Comparison of ENCODE assay signal across 8 cellular contexts in the genomic region with DNA sequence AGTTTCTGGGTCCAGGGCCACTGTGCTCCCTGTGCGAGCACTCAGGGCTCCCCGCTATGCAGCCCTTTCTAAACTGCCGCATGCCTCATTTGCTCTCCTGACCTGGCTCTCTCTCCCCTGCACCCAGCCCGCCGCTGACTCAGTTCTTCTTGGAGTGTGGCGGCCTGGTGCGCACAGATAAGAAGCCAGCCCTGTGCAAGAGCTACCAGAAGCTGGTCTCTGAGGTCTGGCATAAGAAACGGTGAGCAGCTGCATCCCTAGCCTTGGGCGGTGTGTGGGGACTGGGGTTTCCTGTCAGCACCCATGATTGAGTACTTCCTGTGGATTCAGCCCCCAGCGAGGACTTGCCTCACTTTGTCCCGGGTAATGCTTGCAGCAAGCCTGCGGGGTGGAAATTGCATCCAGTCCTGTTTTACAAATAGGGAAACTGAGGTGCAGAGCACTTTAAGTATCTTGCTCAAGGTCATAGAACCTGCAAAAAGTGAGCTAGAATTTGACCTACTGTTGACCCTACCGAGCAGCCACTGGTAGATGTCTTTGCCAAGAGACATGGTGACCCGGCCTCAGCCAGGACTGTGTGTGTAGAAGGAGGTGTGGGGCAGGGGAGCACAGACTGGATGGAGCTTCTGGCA. TPM values are rescaled to one million over a fixed set of nuclear protein-coding genes. Genes with fewer than 3 reads are reported as not detected.
DNase-seq lines count a peak whose midpoint lies in the region; ATAC-seq and TF ChIP-seq lines count a peak whose summit lies in the region.

No MANE protein-coding gene starts in this region.

- H3K27ac Mint-ChIP-seq in activated naive CD4-positive, alpha-beta T cell treated with anti-CD3 and anti-CD28 coated beads, Interleukin-2, amount 50 U/mL, for 24 hours = peak overlapping the region; percentile 82

- H4K20me1 ChIP-seq in SK-N-SH (ENCODE audit: insufficient read depth) = no peaks in the 10 kb centered on the region

- no peaks in the 10 kb centered on the region for H3K79me2 ChIP-seq in SK-N-SH (ENCODE audit: insufficient read depth)

- no peak overlapping the region for H3K4me2 ChIP-seq in SK-N-SH

- no peak overlapping the region for H3K4me3 ChIP-seq in SK-N-SH (ENCODE audit: low read depth in 2 of 2, low read length in 1 of 2)

- TF ChIP-seq POLR2A in GM18505 (IDR thresholded peaks at IDR 0.05; ENCODE audit: borderline replicate concordance, extremely low read depth, insufficient read depth, insufficient read length) = no peak

- H3K27me3 ChIP-seq in SK-N-SH (ENCODE audit: insufficient read depth) = no peaks in the 10 kb centered on the region

- H3K4me1 ChIP-seq in SK-N-SH (ENCODE audit: control insufficient read depth in 1 of 2, insufficient read depth in 2 of 2, low read depth in 1 of 2, low read length in 1 of 2) = peaks cover 0 to 14% of the 10 kb centered on the region in 2 experiments; a peak in 1 of 4 replicates

- DNase-seq in GM04503 (ENCODE audit: low read depth) (peak; percentile 47), SK-N-SH (peak; percentile 85), pulmonary artery endothelial cell (ENCODE audit: low read depth, low spot score) (peak; percentile 96), NCI-H510A (lab: John Stamatoyannopoulos, UW) (no peak)

- no peaks in the 10 kb centered on the region for H3F3A ChIP-seq in SK-N-SH (replicated peaks; ENCODE audit: insufficient read depth)

- H3K36me3 ChIP-seq in SK-N-SH (replicated peaks in 1 of 2; ENCODE audit: control insufficient read depth in 1 of 2, insufficient read depth in 2 of 2, low read length in 1 of 2) = peaks cover 5 to 24% of the 10 kb centered on the region in 2 experiments

- CTCF ChIA-PET in SK-N-SH (lab: Yijun Ruan, JAX) = interaction anchor here (1.0 kb wide), 1 partner anchor 27 kb away, joined by 3 read pairs; no protein-coding TSS in a partner anchor

- no peaks in the 10 kb centered on the region for H3K9me3 ChIP-seq in SK-N-SH

- 61% methylated on average over 14 of the region's 14 CpGs for WGBS in SK-N-SH (ENCODE audit: low lambda C conversion rate)

- ATAC-seq in GM19035 (IDR thresholded peaks at IDR 0.05; ENCODE audit: unreplicated experiment) = no peak
- no peak for ATAC-seq in GM18505 (IDR thresholded peaks at IDR 0.05; ENCODE audit: unreplicated experiment)
- ATAC-seq in GM21367 (IDR thresholded peaks at IDR 0.05; ENCODE audit: unreplicated experiment) = no peak

- H3K9ac ChIP-seq in SK-N-SH = no peak overlapping the region

- TF ChIP-seq CTCF in SK-N-SH (IDR thresholded peaks at IDR 0.05) = no peak

- H3K36me3 Mint-ChIP-seq in activated naive CD4-positive, alpha-beta T cell treated with anti-CD3 and anti-CD28 coated beads, Interleukin-2, amount 50 U/mL, for 24 hours = peaks cover 14% of the 10 kb centered on the region

- no peaks in the 10 kb centered on the region for H3K9me3 Mint-ChIP-seq in activated naive CD4-positive, alpha-beta T cell treated with anti-CD3 and anti-CD28 coated beads, Interleukin-2, amount 50 U/mL, for 24 hours

- H3K9me2 ChIP-seq in SK-N-SH = no peaks in the 10 kb centered on the region

- peaks cover 64% of the 10 kb centered on the region for H3K4me1 Mint-ChIP-seq in activated naive CD4-positive, alpha-beta T cell treated with anti-CD3 and anti-CD28 coated beads, Interleukin-2, amount 50 U/mL, for 24 hours

- TF ChIP-seq RAD21 in SK-N-SH (IDR thresholded peaks at IDR 0.05; ENCODE audit: low read length) = peak; percentile 27; the same call in 1 of the 2 replicates

- peak overlapping the region in 1 of 2 experiments; percentile 89; a peak in 2 of 4 replicates for H3K27ac ChIP-seq in SK-N-SH (ENCODE audit: low read depth in 2 of 2, low read length in 1 of 2)

- no peaks in the 10 kb centered on the region for H3K27me3 Mint-ChIP-seq in activated naive CD4-positive, alpha-beta T cell treated with anti-CD3 and anti-CD28 coated beads, Interleukin-2, amount 50 U/mL, for 24 hours

- TF ChIP-seq EP300 in SK-N-SH (IDR thresholded peaks at IDR 0.05; ENCODE audit: borderline replicate concordance in 1 of 2, low read depth in 1 of 2, low read length in 1 of 2) = peak in 1 of 2 experiments; percentile 81; a peak in 2 of 4 replicates

- POLR2A ChIA-PET in SK-N-SH (lab: Yijun Ruan, JAX) = interaction anchor here (0.6 to 0.7 kb wide), 4 partner anchors 11 to 1766 kb away, joined by 3 read pairs; no protein-coding TSS in a partner anchor

- peak overlapping the region; percentile 51 for H3K4me3 Mint-ChIP-seq in activated naive CD4-positive, alpha-beta T cell treated with anti-CD3 and anti-CD28 coated beads, Interleukin-2, amount 50 U/mL, for 24 hours

- H2AFZ ChIP-seq in SK-N-SH (ENCODE audit: low read depth) = no peak overlapping the region

TF ChIP-seq in SK-N-SH, 30 proteins besides CTCF, POLR2A, EP300 and RAD21:
- peak; percentile 56 for TF ChIP-seq PBX3 (IDR thresholded peaks at IDR 0.05)
- TF ChIP-seq FOXJ3 (CRISPR knock-in tag; IDR thresholded peaks at IDR 0.05) = peak; percentile 75; the same call in 1 of the 2 replicates
- TF ChIP-seq, protein P1, sequence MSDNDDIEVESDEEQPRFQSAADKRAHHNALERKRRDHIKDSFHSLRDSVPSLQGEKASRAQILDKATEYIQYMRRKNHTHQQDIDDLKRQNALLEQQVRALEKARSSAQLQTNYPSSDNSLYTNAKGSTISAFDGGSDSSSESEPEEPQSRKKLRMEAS (IDR thresholded peaks at IDR 0.05; ENCODE audit: low read depth) = no peak
- peak; percentile 34; the same call in 1 of the 2 replicates for TF ChIP-seq MXI1 (IDR thresholded peaks at IDR 0.05; ENCODE audit: low read depth, low read length)
- no peak for TF ChIP-seq USF2 (IDR thresholded peaks at IDR 0.05; ENCODE audit: borderline replicate concordance, low read depth, low read length)
- TF ChIP-seq NFIC (IDR thresholded peaks at IDR 0.05; ENCODE audit: borderline replicate concordance) = no peak
- TF ChIP-seq CHD2 (IDR thresholded peaks at IDR 0.05; ENCODE audit: low read length, partially characterized antibody) = peak; percentile 74
- peak; percentile 46; the same call in 1 of the 2 replicates for TF ChIP-seq TCF12 (IDR thresholded peaks at IDR 0.05)
- TF ChIP-seq SMC3 (IDR thresholded peaks at IDR 0.05; ENCODE audit: low read depth, low read length) = no peak; the same call in 1 of the 2 replicates
- peak; percentile 73 for TF ChIP-seq GATA2 (CRISPR knock-in tag; IDR thresholded peaks at IDR 0.05)
- peak; percentile 59 for TF ChIP-seq RCOR1 (IDR thresholded peaks at IDR 0.05; ENCODE audit: low read length)

RNA-seq across cellular contexts. Expression of gene USP20, which starts 27.9 kb away (rescaled TPM):
- 17.7 and 22.5 TPM in 2 replicates for polyA plus RNA-seq in SK-N-SH (2012; rRNA removed)
- 5.7 and 9.7 TPM in 2 replicates for polyA plus RNA-seq in SK-N-SH (2012; cell fraction: cytosol; rRNA removed)
- 74.9 and 88.3 TPM in 2 replicates for polyA plus RNA-seq in SK-N-SH (2012; cell fraction: nucleus; rRNA removed)
- total RNA-seq in pulmonary artery endothelial cell = 7.5 and 9.0 TPM in 2 replicates

RNA-seq across cellular contexts. Expression of gene C9orf78, which starts 28.1 kb away (rescaled TPM):
- 59.2 and 70.8 TPM in 2 replicates for polyA plus RNA-seq in SK-N-SH (2012; rRNA removed)
- 95.1 and 121 TPM in 2 replicates for polyA plus RNA-seq in SK-N-SH (2012; cell fraction: cytosol; rRNA removed)
- polyA plus RNA-seq in SK-N-SH (2012; cell fraction: nucleus; rRNA removed) = 9.8 and 19.0 TPM in 2 replicates
- 42.3 and 49.8 TPM in 2 replicates for total RNA-seq in pulmonary artery endothelial cell

RNA-seq across cellular contexts. Expression of gene TOR1A, which starts 39.2 kb away (rescaled TPM):
- 85.3 and 120 TPM in 2 replicates for polyA plus RNA-seq in SK-N-SH (2012; rRNA removed)
- polyA plus RNA-seq in SK-N-SH (2012; cell fraction: cytosol; rRNA removed) = 96.1 and 107 TPM in 2 replicates
- 41.4 and 53.5 TPM in 2 replicates for polyA plus RNA-seq in SK-N-SH (2012; cell fraction: nucleus; rRNA removed)
- total RNA-seq in pulmonary artery endothelial cell = 32.6 and 39.3 TPM in 2 replicates
